ENCODE assay signal across 1 cellular context in the genomic region with DNA sequence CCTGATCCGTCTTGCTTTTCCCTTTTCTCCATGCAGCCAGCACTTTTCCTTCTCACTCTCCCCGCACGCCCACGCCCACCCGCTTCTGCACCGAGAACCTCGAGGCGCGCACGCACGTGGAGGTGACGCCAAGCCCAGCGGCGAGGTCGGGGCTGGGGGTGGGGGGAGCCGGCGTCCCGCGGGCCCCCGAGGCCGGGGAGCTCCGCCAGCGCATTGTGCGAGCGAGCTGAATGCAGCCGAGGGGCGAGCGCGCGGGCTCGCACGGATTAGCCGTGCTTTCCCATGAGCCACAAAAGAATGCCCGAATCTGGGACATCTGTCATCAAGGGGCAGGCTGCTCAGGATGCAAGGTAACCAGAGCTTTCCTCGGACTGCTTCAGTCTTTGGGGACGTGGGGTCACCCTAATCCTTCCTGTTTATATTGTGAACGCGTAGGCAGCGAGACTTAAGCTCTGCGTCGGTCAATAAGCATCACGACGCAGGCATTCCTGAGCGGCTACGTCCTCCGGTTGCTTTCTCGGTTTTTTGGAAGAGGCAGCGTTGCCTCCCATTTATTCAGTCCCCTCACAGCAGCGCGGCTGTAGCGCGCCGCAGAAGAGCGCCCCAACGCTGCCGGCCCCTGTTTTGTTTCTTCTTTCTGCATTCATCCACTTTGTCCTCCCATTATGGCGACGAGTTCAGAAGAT.
TF ChIP-seq lines count a peak whose summit lies in the region.

No MANE protein-coding gene starts in this region.

TF ChIP-seq in endothelial cell of umbilical vein, 7 proteins besides CTCF, POLR2A, EP300 and RAD21:
- TF ChIP-seq JUN (IDR thresholded peaks at IDR 0.05; ENCODE audit: borderline replicate concordance, insufficient read depth, insufficient read length, low read depth), result peak; percentile 47
- no peak for TF ChIP-seq POLR2AphosphoS5 (IDR thresholded peaks at IDR 0.05; ENCODE audit: insufficient read depth, low read depth, low read length)
- TF ChIP-seq EZH2 (IDR thresholded peaks at IDR 0.05; ENCODE audit: borderline replicate concordance, low read depth, low read length, severe bottlenecking), result no peak
- TF ChIP-seq, protein P1, sequence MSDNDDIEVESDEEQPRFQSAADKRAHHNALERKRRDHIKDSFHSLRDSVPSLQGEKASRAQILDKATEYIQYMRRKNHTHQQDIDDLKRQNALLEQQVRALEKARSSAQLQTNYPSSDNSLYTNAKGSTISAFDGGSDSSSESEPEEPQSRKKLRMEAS (IDR thresholded peaks at IDR 0.05; ENCODE audit: insufficient read depth, insufficient read length), result peak; percentile 79
